In genomic region chr7:25856056-25856780, GRCh38 we compare ENCODE assay signal across 1 cellular context.
TF ChIP-seq lines count a peak whose summit lies in the region.

No MANE protein-coding gene starts in this region.

TF ChIP-seq in SK-N-SH, 30 proteins besides CTCF, POLR2A, EP300 and RAD21 (continued from another document):
- TF ChIP-seq ZBTB33 (IDR thresholded peaks at IDR 0.05; ENCODE audit: borderline replicate concordance, low read depth) (no peak), NRF1 (IDR thresholded peaks at IDR 0.05; ENCODE audit: low read depth, low read length) (no peak), USF1 (IDR thresholded peaks at IDR 0.05; ENCODE audit: borderline replicate concordance, low read depth) (peak; percentile 7; the same call in 1 of the 2 replicates), MXI1 (IDR thresholded peaks at IDR 0.05; ENCODE audit: low read depth, low read length) (no peak), FOXJ3 (CRISPR knock-in tag; IDR thresholded peaks at IDR 0.05) (no peak), TCF12 (IDR thresholded peaks at IDR 0.05) (peak; percentile 6; the same call in 1 of the 2 replicates), RXRA (IDR thresholded peaks at IDR 0.05; ENCODE audit: borderline replicate concordance, low read depth) (no peak), ELF1 (IDR thresholded peaks at IDR 0.05) (no peak), GATA2 (CRISPR knock-in tag; IDR thresholded peaks at IDR 0.05) (no peak), IRF3 (IDR thresholded peaks at IDR 0.05; ENCODE audit: low read depth, low read length) (no peak), JUND (IDR thresholded peaks at IDR 0.05) (no peak), SIN3A (IDR thresholded peaks at IDR 0.05; ENCODE audit: borderline replicate concordance, low read depth, low read length) (no peak), EZH2phosphoT487 (IDR thresholded peaks at IDR 0.05; ENCODE audit: borderline replicate concordance, low read depth) (peak; percentile 96; the same call in 1 of the 2 replicates), FOSL2 (IDR thresholded peaks at IDR 0.05; ENCODE audit: borderline replicate concordance, low read depth) (no peak), MEF2A (IDR thresholded peaks at IDR 0.05; ENCODE audit: borderline replicate concordance, low read depth) (no peak)
